ENCODE assay signal across 15 cellular contexts in genomic region chr17:80105762-80106161, GRCh38. TPM values are rescaled to one million over a fixed set of nuclear protein-coding genes. Genes with fewer than 3 reads are reported as not detected.
DNase-seq lines count a peak whose midpoint lies in the region; FAIRE-seq and TF ChIP-seq lines count a peak whose summit lies in the region.
"Had no signal": no experiment of that assay in that cellular context is flagged by ENCODE, and none has a peak within 500 bp of the region (broad histone marks: within the 10 kb centered on the region; RNA-seq: fewer than 3 reads in every experiment).

No MANE protein-coding gene starts in this region.

- intact Hi-C loops in spleen (cut with DNase I; ENCODE audit: low total_unique reads): no loop called here

- no peak for FAIRE-seq in GM12892 (lab: Jason Lieb, UNC)

- TF ChIP-seq POLR2A in spleen (IDR thresholded peaks at IDR 0.05) (no peak), GM12892 (IDR thresholded peaks at IDR 0.05; ENCODE audit: low read depth, low read length) (no peak)

- H3K4me3 ChIP-seq in SJCRH30 (no peak overlapping the region), spleen (no peak overlapping the region)
- H3K4me3 ChIP-seq: colonic mucosa, heart right ventricle, thyroid gland had no signal

- no peaks in the 10 kb centered on the region for H3K27me3 ChIP-seq in SJCRH30
- no peaks in the 10 kb centered on the region for H3K27me3 ChIP-seq in spleen (replicated peaks in 1 of 7)
- H3K27me3 ChIP-seq: colonic mucosa, heart right ventricle, thyroid gland had no signal

- H3K9me3 ChIP-seq in SJCRH30 (replicated peaks) (no peaks in the 10 kb centered on the region), spleen (no peaks in the 10 kb centered on the region)
- H3K9me3 ChIP-seq: colonic mucosa, heart right ventricle, thyroid gland had no signal

- H3K4me1 ChIP-seq in SJCRH30 (peaks cover 17% of the 10 kb centered on the region), spleen (peaks cover 5 to 41% (median 26%) of the 10 kb centered on the region in 6 donors)
- H3K4me1 ChIP-seq: colonic mucosa had no signal

- no peak overlapping the region for H3K27ac ChIP-seq in SJCRH30
- H3K27ac ChIP-seq in spleen: no peak overlapping the region
- H3K27ac ChIP-seq: colonic mucosa, heart right ventricle, thyroid gland had no signal

- no peaks in the 10 kb centered on the region for H3K36me3 ChIP-seq in SJCRH30
- peaks cover 0 to 48% (median 0%) of the 10 kb centered on the region in 6 donors for H3K36me3 ChIP-seq in spleen
- H3K36me3 ChIP-seq: colonic mucosa, thyroid gland had no signal

- 61 to 79% (median 74%) methylated on average over 19 to 29 of the region's 29 CpGs for WGBS in spleen, 5 donors

- peak; percentile 65 for DNase-seq in NCI-H82 (lab: John Stamatoyannopoulos, UW)
- no peak for DNase-seq in NCI-H82 treated with DMSO at 0.1 percent for 48 hours (lab: John Stamatoyannopoulos, UW; ENCODE audit: unreplicated experiment)
- DNase-seq in SJCRH30: peak; percentile 71 to 81
- peak in 27 of 51 donors; percentile 5 to 69 (median 32) for DNase-seq in hypothalamus (lab: John Stamatoyannopoulos, UW)
- DNase-seq in spleen: peak; percentile 68
- no peak for DNase-seq in SKM-1 (lab: John Stamatoyannopoulos, UW; ENCODE audit: unreplicated experiment)
- no peak for DNase-seq in stimulated activated CD4-positive, alpha-beta T cell treated with anti-CD3 and anti-CD28 coated beads, Interleukin-12 subunit alpha, Interleukin-12 subunit beta, amount 100 ng/mL, for 4 hours
- DNase-seq in GM12892 (ENCODE audit: insufficient read length): no peak
- DNase-seq: activated CD4-positive, alpha-beta T cell treated with anti-CD3 and anti-CD28 coated beads, Interleukin-2, amount 10 ng/mL, durations not matched to agents 24 days and 14 days; activated gamma-delta T cell treated with Interleukin-2 at 50 U/mL for 16 hours; colonic mucosa; heart right ventricle; KBM-7; mesenchymal stem cell had no signal

- no peak for TF ChIP-seq CTCF in spleen (IDR thresholded peaks at IDR 0.05 in 8 of 11, conservative IDR thresholded peaks at IDR 0.05 in 3 of 11)

RNA-seq across cellular contexts. Expression of gene GAA, which starts 4.4 kb away (rescaled TPM):
- 17.5 and 23.1 TPM in 2 replicates for total RNA-seq in SJCRH30 (2014; rRNA removed; shearing (Covaris generic))
- total RNA-seq in spleen: 100 to 1,000 TPM in 5 of 7 donors, 10 to 100 TPM in 2; 53.6 to 166 (median 133) TPM
- polyA plus RNA-seq in spleen: 10 to 100 TPM; 22.7 to 53.8 (median 34.3) TPM
- 8.3 TPM for polyA plus RNA-seq in GM12892 (2012; ENCODE audit: missing spikeins)

RNA-seq across cellular contexts. Expression of gene EIF4A3, which starts 41.2 kb away (rescaled TPM):
- 362 and 371 TPM in 2 replicates for total RNA-seq in SJCRH30 (2014; rRNA removed; shearing (Covaris generic))
- 10 to 100 TPM; 51.1 to 79.5 (median 67.7) TPM for total RNA-seq in spleen
- 10 to 100 TPM; 37.3 to 61.5 (median 57.5) TPM for polyA plus RNA-seq in spleen
- polyA plus RNA-seq in GM12892 (2012; ENCODE audit: missing spikeins): 114 TPM

Comparison
In these comparisons a context has a peak if more than half of its experiments do, and no peak if none do; other contexts are left out.
1. DNase-seq: peak in NCI-H82 (single experiment), SJCRH30 (2 of 2), hypothalamus (27 of 51) and spleen (single experiment); none in NCI-H82 treated with DMSO at 0.1 percent for 48 hours (single experiment), SKM-1 (single experiment), stimulated activated CD4-positive, alpha-beta T cell treated with anti-CD3 and anti-CD28 coated beads, Interleukin-12 subunit alpha, Interleukin-12 subunit beta, amount 100 ng/mL, for 4 hours (single experiment) and GM12892 (single experiment).